In genomic region chr2:138455275-138455674, GRCh38 we compare ENCODE assay signal across 13 cellular contexts. TPM values are rescaled to one million over a fixed set of nuclear protein-coding genes. Genes with fewer than 3 reads are reported as not detected.
A peak's percentile ranks its signal among the peaks of the same experiment; 100 is the strongest.
DNase-seq lines count a peak whose midpoint lies in the region; ATAC-seq, FAIRE-seq and TF ChIP-seq lines count a peak whose summit lies in the region.
"Had no signal": no experiment of that assay in that cellular context is flagged by ENCODE, and none has a peak within 500 bp of the region (broad histone marks: within the 10 kb centered on the region; RNA-seq: fewer than 3 reads in every experiment).

No MANE protein-coding gene starts in this region.

- in situ Hi-C loops in GM12878 (cut with MboI) = no loop called here
- in situ Hi-C loops in HepG2 (cut with HindIII; ENCODE audit: extremely low pct_ligation_motif_present, low pct_unique_long_range_greater_than_20kb) = no loop called here

- H3K36me3 ChIP-seq in RWPE2 (ENCODE audit: low read depth) = no peaks in the 10 kb centered on the region
- no peaks in the 10 kb centered on the region for H3K36me3 ChIP-seq in GM12878 (ENCODE audit: control insufficient read depth in 2 of 2, insufficient read depth in 2 of 2, low read length in 1 of 2)
- H3K36me3 ChIP-seq in HepG2 (replicated peaks in 1 of 2; ENCODE audit: control insufficient read depth in 1 of 2, insufficient read depth in 2 of 2, low read length in 2 of 2) = no peaks in the 10 kb centered on the region
- H3K36me3 ChIP-seq: BLaER1, HAP-1 had no signal

- WGBS in GM12878 (ENCODE audit: insufficient coverage, insufficient replicate concordance, low lambda C conversion rate, missing lambda C conversion rate) = 46% methylated on average over 2 of the region's 2 CpGs
- WGBS in HepG2 (ENCODE audit: low lambda C conversion rate) = 30% methylated on average over 2 of the region's 2 CpGs

- TF ChIP-seq POLR2A in GM12878 (IDR thresholded peaks at IDR 0.05; ENCODE audit: low read depth, low read length) (no peak), HepG2 (IDR thresholded peaks at IDR 0.05; ENCODE audit: insufficient read depth in 1 of 2, low read depth in 2 of 2, low read length in 2 of 2) (no peak)

- H4K20me1 ChIP-seq in GM12878 (ENCODE audit: control insufficient read depth, insufficient read depth) = no peaks in the 10 kb centered on the region
- H4K20me1 ChIP-seq in HepG2 (ENCODE audit: insufficient read depth, low read length) = no peaks in the 10 kb centered on the region
- H4K20me1 ChIP-seq: BLaER1 had no signal

- peaks cover 5% of the 10 kb centered on the region for H3K27me3 Mint-ChIP-seq in activated CD4-positive, alpha-beta T cell treated with anti-CD3 and anti-CD28 coated beads for 36 hours

- no peak overlapping the region for H3K27ac Mint-ChIP-seq in activated CD4-positive, alpha-beta T cell treated with anti-CD3 and anti-CD28 coated beads for 36 hours

- H3K79me2 ChIP-seq in GM12878 (ENCODE audit: control insufficient read depth, insufficient read depth, low read length) (no peaks in the 10 kb centered on the region), HepG2 (ENCODE audit: insufficient read depth, low read length) (no peaks in the 10 kb centered on the region)

- DNase-seq in RWPE2 (ENCODE audit: low spot score) (no peak), GM12878 (ENCODE audit: low read depth, low spot score) (no peak), HepG2 (ENCODE audit: low spot score) (peak; percentile 39), amygdala (lab: John Stamatoyannopoulos, UW) (no peak)
- DNase-seq in activated CD4-positive, alpha-beta T cell treated with anti-CD3 and anti-CD28 coated beads for 36 hours = no peak
- DNase-seq: DMS 273 treated with DMSO at 0.1 percent for 48 hours had no signal

- H3K27me3 ChIP-seq in RWPE2 (ENCODE audit: insufficient read depth, poor library complexity, severe bottlenecking) (no peaks in the 10 kb centered on the region), GM12878 (replicated peaks in 1 of 2; ENCODE audit: control insufficient read depth in 2 of 2, insufficient read depth in 2 of 2, low read length in 1 of 2) (no peaks in the 10 kb centered on the region), HepG2 (ENCODE audit: control insufficient read depth in 1 of 2, insufficient read depth in 2 of 2, low read length in 2 of 2) (no peaks in the 10 kb centered on the region)
- H3K27me3 ChIP-seq: BLaER1 had no signal

- CTCF ChIA-PET in GM12878 (lab: Yijun Ruan, JAX) (no interaction called here), HepG2 (lab: Yijun Ruan, JAX; ENCODE audit: low intra/inter-chr PET ratio, low total read pairs) (no interaction called here)
- CTCF ChIA-PET in activated CD4-positive, alpha-beta T cell treated with anti-CD3 and anti-CD28 coated beads for 36 hours (lab: Charles Lee) = no interaction called here

- intact Hi-C loops in GM12878 (cut with micrococcal nuclease; ENCODE audit: unreplicated experiment) = no loop called here
- intact Hi-C loops in HepG2 (cut with micrococcal nuclease; ENCODE audit: unreplicated experiment) = no loop called here
- intact Hi-C loops in activated CD4-positive, alpha-beta T cell treated with anti-CD3 and anti-CD28 coated beads for 36 hours (cut with DNase I, micrococcal nuclease) = no loop called here

- H3K36me3 Mint-ChIP-seq in activated CD4-positive, alpha-beta T cell treated with anti-CD3 and anti-CD28 coated beads for 36 hours (ENCODE audit: low read depth) = peaks cover 5% of the 10 kb centered on the region

- H3K9me3 Mint-ChIP-seq in activated CD4-positive, alpha-beta T cell treated with anti-CD3 and anti-CD28 coated beads for 36 hours (ENCODE audit: low read depth) = peaks cover 13% of the 10 kb centered on the region

- H3K4me2 ChIP-seq in GM12878 (ENCODE audit: control insufficient read depth, insufficient read depth) = no peak overlapping the region
- peak overlapping the region; percentile 60 for H3K4me2 ChIP-seq in HepG2 (ENCODE audit: low read depth, low read length)
- H3K4me2 ChIP-seq: A549, BLaER1 had no signal

- POLR2A ChIA-PET in GM12878 (lab: Charles Lee) = no interaction called here
- POLR2A ChIA-PET in HepG2 (lab: Yijun Ruan, JAX) = interaction anchor here (1.8 kb wide), 1 partner anchor 36 kb away, joined by 4 read pairs; no protein-coding TSS in a partner anchor
- POLR2A ChIA-PET in activated CD4-positive, alpha-beta T cell treated with anti-CD3 and anti-CD28 coated beads for 36 hours (lab: Charles Lee) = no interaction called here

- SMC1A ChIA-PET in GM12878 (lab: Charles Lee; ENCODE audit: uncharacterized antibody, unreplicated experiment) = no interaction called here

- H3K4me3 ChIP-seq in RWPE2 (ENCODE audit: severe bottlenecking) (no peak overlapping the region), GM12878 (no peak overlapping the region), HepG2 (replicated peaks in 1 of 3; ENCODE audit: insufficient read depth in 1 of 3, low read depth in 2 of 3, low read length in 3 of 3) (peak overlapping the region in 2 of 3 experiments; percentile 3 to 12; a peak in 1 of 6 replicates)
- H3K4me3 ChIP-seq: A549, BLaER1, HAP-1 had no signal

- H3K9ac ChIP-seq in GM12878 (ENCODE audit: control insufficient read depth, insufficient read depth, low read length) (no peak overlapping the region), HepG2 (ENCODE audit: insufficient read depth, low read depth, low read length) (peak overlapping the region; percentile 31)
- H3K9ac ChIP-seq: BLaER1 had no signal

- ATAC-seq in RWPE2 (ENCODE audit: low read depth) (no peak), GM12878 (no peak), HepG2 (peak; percentile 96), HG02678 (IDR thresholded peaks at IDR 0.05; ENCODE audit: unreplicated experiment) (no peak)
- no peak for ATAC-seq in activated CD4-positive, alpha-beta T cell treated with anti-CD3 and anti-CD28 coated beads for 36 hours
- ATAC-seq: A549 had no signal

- peak overlapping the region; percentile 53 for H3K27ac ChIP-seq in RWPE2 (ENCODE audit: poor library complexity, severe bottlenecking)
- no peak overlapping the region for H3K27ac ChIP-seq in GM12878 (ENCODE audit: control insufficient read depth, insufficient read depth)
- peak overlapping the region; percentile 37 for H3K27ac ChIP-seq in HepG2 (ENCODE audit: extremely low read length, insufficient read depth, low read length)
- H3K27ac ChIP-seq: A549, BLaER1 had no signal

- no peak overlapping the region for H3K4me3 Mint-ChIP-seq in activated CD4-positive, alpha-beta T cell treated with anti-CD3 and anti-CD28 coated beads for 36 hours

- H3K9me3 ChIP-seq in RWPE2 (ENCODE audit: severe bottlenecking) = no peaks in the 10 kb centered on the region
- no peaks in the 10 kb centered on the region for H3K9me3 ChIP-seq in GM12878 (replicated peaks; ENCODE audit: control insufficient read depth, insufficient read depth, low read length)
- no peaks in the 10 kb centered on the region for H3K9me3 ChIP-seq in HepG2 (ENCODE audit: low read length)
- H3K9me3 ChIP-seq: A549, BLaER1, HAP-1 had no signal

- TF ChIP-seq CTCF in RWPE2 (IDR thresholded peaks at IDR 0.05; ENCODE audit: poor library complexity, severe bottlenecking) = no peak
- no peak for TF ChIP-seq CTCF in GM12878 (IDR thresholded peaks at IDR 0.05 in 2 of 3, conservative IDR thresholded peaks at IDR 0.05 in 1 of 3; ENCODE audit: control insufficient read depth in 2 of 3, extremely low read depth in 1 of 3, insufficient read depth in 1 of 3, low read depth in 3 of 3, low read length in 3 of 3)
- TF ChIP-seq CTCF in HepG2 (CRISPR knock-in tag; IDR thresholded peaks at IDR 0.05) = no peak

- no peaks in the 10 kb centered on the region for H3K4me1 Mint-ChIP-seq in activated CD4-positive, alpha-beta T cell treated with anti-CD3 and anti-CD28 coated beads for 36 hours

- H3K4me1 ChIP-seq in RWPE2 (ENCODE audit: insufficient read depth, poor library complexity, severe bottlenecking) (peaks cover 16% of the 10 kb centered on the region), GM12878 (ENCODE audit: control insufficient read depth, insufficient read depth, low read length) (no peaks in the 10 kb centered on the region), HepG2 (ENCODE audit: insufficient read depth, low read length) (peaks cover 22% of the 10 kb centered on the region)
- H3K4me1 ChIP-seq: A549, BLaER1 had no signal

- H2AFZ ChIP-seq in GM12878 (ENCODE audit: control insufficient read depth, low read depth, low read length) = no peak overlapping the region
- H2AFZ ChIP-seq in HepG2 (ENCODE audit: low read length) = peak overlapping the region; percentile 85

- no peak for TF ChIP-seq EP300 in GM12878 (IDR thresholded peaks at IDR 0.05; ENCODE audit: borderline replicate concordance in 1 of 2, control insufficient read depth in 1 of 2, low read depth in 2 of 2, low read length in 2 of 2)
- no peak for TF ChIP-seq EP300 in HepG2 (IDR thresholded peaks at IDR 0.05; ENCODE audit: low read depth in 2 of 2, low read length in 2 of 2)
- TF ChIP-seq EP300 in HepG2 (CRISPR knock-in tag; IDR thresholded peaks at IDR 0.05; ENCODE audit: borderline replicate concordance) = no peak

- RAD21 ChIA-PET in GM12878 (lab: Charles Lee; ENCODE audit: unreplicated experiment) = no interaction called here

- BruUV-seq in GM12878 (replicated peaks; lab: Mats Ljungman, UMichigan) (no TSS peak), HepG2 (replicated peaks; lab: Mats Ljungman, UMichigan) (no TSS peak)

- no peak for FAIRE-seq in GM12878 (lab: Jason Lieb, UNC)
- FAIRE-seq in HepG2 (lab: Jason Lieb, UNC) = peak; percentile 15
- FAIRE-seq: A549, GM18507, H1, HTR-8/SVneo had no signal

- TF ChIP-seq RAD21 in GM12878 (IDR thresholded peaks at IDR 0.05; ENCODE audit: insufficient read depth, low read depth, low read length) (no peak), HepG2 (CRISPR knock-in tag; IDR thresholded peaks at IDR 0.05) (no peak)

RNA-seq across cellular contexts. Expression of gene SPOPL, which starts 46.3 kb away (rescaled TPM):
- total RNA-seq in GM12878 (2013; cell fraction: nucleolus; rRNA removed) = 91.8 and 92.8 TPM in 2 replicates
- 13.1 and 16.6 TPM in 2 replicates for total RNA-seq in GM12878 (2014; rRNA removed)
- total RNA-seq in GM12878 (2014; rRNA removed; fragmentation: Illumina TruSeq; extraction: Trizol) = 14.1 and 14.4 TPM in 2 replicates
- total RNA-seq in GM12878 (2021) = 20.3 and 22.6 TPM in 2 replicates
- polyA plus RNA-seq in GM12878 (2011; ENCODE audit: low read depth) = 6.7 TPM
- 25.0 and 41.0 TPM in 2 replicates for polyA plus RNA-seq in GM12878 (2011; rRNA removed)
- polyA plus RNA-seq in GM12878 (2011; cell fraction: cytosol; rRNA removed) = 9.4 and 12.4 TPM in 2 replicates
- polyA plus RNA-seq in GM12878 (2011; cell fraction: nucleus; rRNA removed) = 16.7 and 21.1 TPM in 2 replicates
- polyA plus RNA-seq in GM12878 (2012) = 10.6 and 15.1 TPM in 2 replicates
- polyA plus RNA-seq in GM12878 (2014; fragmentation: Illumina TruSeq; extraction: Trizol) = 16.3 and 21.9 TPM in 2 replicates
- polyA plus RNA-seq in GM12878 (2014; fragmentation: Nextera tagmentation; extraction: Ambion mirVana) = 1 to 10 TPM; 4.2 to 4.4 TPM
- polyA plus RNA-seq in GM12878 (2014; rRNA removed) = 9.9 and 12.0 TPM in 2 replicates
- 1 to 10 TPM; 4.0 TPM for polyA plus RNA-seq in GM12878 (2016; fragmentation: Nextera tagmentation; extraction: Ambion mirVana)
- 21.1 and 32.6 TPM in 2 replicates for polyA minus RNA-seq in GM12878 (2011; rRNA and poly(A)+ RNA removed)
- 8.1 and 8.2 TPM in 2 replicates for polyA minus RNA-seq in GM12878 (2011; cell fraction: cytosol; rRNA and poly(A)+ RNA removed)
- 22.6 and 33.5 TPM in 2 replicates for polyA minus RNA-seq in GM12878 (2011; cell fraction: nucleus; rRNA and poly(A)+ RNA removed)
- total RNA-seq in HepG2 (2016; rRNA removed; fragmentation: Illumina TruSeq; extraction: Trizol) = 51.6 and 68.8 TPM in 2 replicates
- total RNA-seq in HepG2 (2016; cell fraction: cytosol; rRNA removed; fragmentation: Illumina TruSeq; extraction: Trizol; ENCODE audit: low read depth) = 10.0 and 11.5 TPM in 2 replicates
- total RNA-seq in HepG2 (2016; cell fraction: insoluble cytoplasmic fraction; rRNA removed; fragmentation: Illumina TruSeq; extraction: Trizol) = 47.5 and 62.1 TPM in 2 replicates
- total RNA-seq in HepG2 (2016; cell fraction: membrane; rRNA removed; fragmentation: Illumina TruSeq; extraction: Trizol) = 48.3 and 49.1 TPM in 2 replicates
- total RNA-seq in HepG2 (2016; cell fraction: nucleus; rRNA removed; fragmentation: Illumina TruSeq; extraction: Trizol) = 43.8 and 44.8 TPM in 2 replicates
- polyA plus RNA-seq in HepG2 (2011; rRNA removed) = 11.0 and 12.6 TPM in 2 replicates
- 6.4 and 7.3 TPM in 2 replicates for polyA plus RNA-seq in HepG2 (2011; cell fraction: cytosol; rRNA removed)
- polyA plus RNA-seq in HepG2 (2011; cell fraction: nucleus; rRNA removed) = 11.9 and 15.1 TPM in 2 replicates
- polyA plus RNA-seq in HepG2 (2012) = 18.9 and 24.1 TPM in 2 replicates
- 4.1 and 6.0 TPM in 2 replicates for polyA plus RNA-seq in HepG2 (2016; cell fraction: cytosol; fragmentation: Illumina TruSeq; extraction: Trizol; ENCODE audit: low read depth)
- 33.9 and 34.3 TPM in 2 replicates for polyA plus RNA-seq in HepG2 (2016; cell fraction: insoluble cytoplasmic fraction; fragmentation: Illumina TruSeq; extraction: Trizol; ENCODE audit: low read depth)
- polyA plus RNA-seq in HepG2 (2016; cell fraction: membrane; fragmentation: Illumina TruSeq; extraction: Trizol; ENCODE audit: low read depth) = 18.7 and 19.9 TPM in 2 replicates
- 16.2 and 18.6 TPM in 2 replicates for polyA plus RNA-seq in HepG2 (2016; cell fraction: nucleus; fragmentation: Illumina TruSeq; extraction: Trizol; ENCODE audit: insufficient read depth, low read depth)
- 4.7 and 17.9 TPM in 2 replicates for polyA minus RNA-seq in HepG2 (2011; rRNA and poly(A)+ RNA removed; ENCODE audit: low replicate concordance)
- polyA minus RNA-seq in HepG2 (2011; cell fraction: cytosol; rRNA and poly(A)+ RNA removed) = 17.1 and 17.5 TPM in 2 replicates
- 74.5 and 98.8 TPM in 2 replicates for polyA minus RNA-seq in HepG2 (2011; cell fraction: nucleus; rRNA and poly(A)+ RNA removed)
- 10 to 100 TPM in 1 of 2 experiments, 1 to 10 TPM in 1; 9.4 to 10.8 TPM for total RNA-seq in activated CD4-positive, alpha-beta T cell treated with anti-CD3 and anti-CD28 coated beads for 36 hours

Comparison
In these comparisons a context has a peak if more than half of its experiments do, and no peak if none do; other contexts are left out.
1. H3K4me3 ChIP-seq: peak in HepG2 (2 of 3); none in RWPE2 (single experiment) and GM12878 (single experiment).